In genomic region chr9:41077586-41077985, GRCh38 we compare ENCODE assay signal across 13 cellular contexts. TPM values are rescaled to one million over a fixed set of nuclear protein-coding genes. Genes with fewer than 3 reads are reported as not detected.
A peak's percentile ranks its signal among the peaks of the same experiment; 100 is the strongest.
DNase-seq lines count a peak whose midpoint lies in the region; ATAC-seq, FAIRE-seq and TF ChIP-seq lines count a peak whose summit lies in the region.
"Not testable (repeated sequence)": the region's sequence is repeated elsewhere in the genome, so short reads cannot be mapped to it uniquely, and the experiment has no call there.
"Had no signal": no experiment of that assay in that cellular context is flagged by ENCODE, and none has a peak within 500 bp of the region (broad histone marks: within the 10 kb centered on the region; RNA-seq: fewer than 3 reads in every experiment).

No MANE protein-coding gene starts in this region.

- not testable (repeated sequence) for H2AFZ ChIP-seq in mammary epithelial cell (ENCODE audit: low read depth, low read length)

- not testable (repeated sequence) for TF ChIP-seq RAD21 in A549 (conservative IDR thresholded peaks at IDR 0.05 in 1 of 2, IDR thresholded peaks at IDR 0.05 in 1 of 2)

- TF ChIP-seq POLR2A in A549 (IDR thresholded peaks at IDR 0.05; ENCODE audit: low read length) = not testable (repeated sequence)

- not testable (repeated sequence) for H4K20me1 ChIP-seq in mammary epithelial cell (ENCODE audit: insufficient read depth, low read length)

- not testable (repeated sequence) for H3K4me3 ChIP-seq in A549; RWPE2 (ENCODE audit: severe bottlenecking); mammary epithelial cell (replicated peaks in 1 of 3; ENCODE audit: insufficient read depth in 1 of 3, low read depth in 2 of 3, low read length in 3 of 3)

- not testable (repeated sequence) for ATAC-seq in A549
- ATAC-seq in RWPE2 (ENCODE audit: low read depth) (peak; percentile 49), esophagus mucosa (peak; percentile 12), foreskin keratinocyte (peak; percentile 32)

- CTCF ChIA-PET in A549 (lab: Yijun Ruan, JAX); mammary epithelial cell (lab: Charles Lee; ENCODE audit: low non-redundant PET): not testable (repeated sequence)

- H3K36me3 ChIP-seq in RWPE2 (ENCODE audit: low read depth); mammary epithelial cell (ENCODE audit: insufficient read depth, low read length): not testable (repeated sequence)

- 0% methylated on average over 1 of the region's 1 CpG for WGBS in A549 (ENCODE audit: missing lambda C conversion rate)
- WGBS in mammary epithelial cell (ENCODE audit: low coverage, missing lambda C conversion rate) = 14% methylated on average over 1 of the region's 1 CpG

- TF ChIP-seq EP300 in A549 (IDR thresholded peaks at IDR 0.05) = not testable (repeated sequence)

- not testable (repeated sequence) for H3K9me3 ChIP-seq in A549; RWPE2 (ENCODE audit: severe bottlenecking); mammary epithelial cell (replicated peaks; ENCODE audit: insufficient read depth, low read length)

- POLR2A ChIA-PET in A549 (lab: Yijun Ruan, JAX) = not testable (repeated sequence)

- H3K9ac ChIP-seq in mammary epithelial cell (ENCODE audit: insufficient read depth, low read length) = not testable (repeated sequence)

- H3K4me2 ChIP-seq in A549; mammary epithelial cell (ENCODE audit: insufficient read depth, low read depth, low read length): not testable (repeated sequence)

- DNase-seq in A549 (ENCODE audit: low read depth in 1 of 2, low spot score in 1 of 2); RWPE2 (ENCODE audit: low spot score): not testable (repeated sequence)
- DNase-seq in HCEC 1CT (peak; percentile 75), LHCN-M2 (ENCODE audit: low read depth) (peak; percentile 22), mammary epithelial cell (peak; percentile 39), foreskin keratinocyte (peak; percentile 34 to 39)

- intact Hi-C loops in mammary epithelial cell (cut with micrococcal nuclease) = not testable (repeated sequence)

- FAIRE-seq in A549 (lab: Jason Lieb, UNC) = not testable (repeated sequence)

- not testable (repeated sequence) for BruUV-seq in mammary epithelial cell (replicated peaks; lab: Mats Ljungman, UMichigan)

- H3K27me3 ChIP-seq in RWPE2 (ENCODE audit: insufficient read depth, poor library complexity, severe bottlenecking); mammary epithelial cell (ENCODE audit: insufficient read depth, low read length); foreskin keratinocyte: not testable (repeated sequence)

- TF ChIP-seq CTCF in A549 (IDR thresholded peaks at IDR 0.05); RWPE2 (IDR thresholded peaks at IDR 0.05; ENCODE audit: poor library complexity, severe bottlenecking); mammary epithelial cell (conservative IDR thresholded peaks at IDR 0.05 in 1 of 2, IDR thresholded peaks at IDR 0.05 in 1 of 2; ENCODE audit: extremely low read depth in 1 of 2, insufficient read depth in 1 of 2, low read depth in 1 of 2, low read length in 2 of 2); foreskin keratinocyte (conservative IDR thresholded peaks at IDR 0.05): not testable (repeated sequence)

- dilution Hi-C loops in mammary epithelial cell (cut with HindIII; ENCODE audit: low sequenced_read_pairs) = not testable (repeated sequence)

- H3K79me2 ChIP-seq in mammary epithelial cell (ENCODE audit: insufficient read depth, low read length) = not testable (repeated sequence)

- not testable (repeated sequence) for H3K27ac ChIP-seq in A549; mammary epithelial cell (ENCODE audit: insufficient read depth, low read depth, low read length); foreskin keratinocyte
- H3K27ac ChIP-seq in RWPE2 (ENCODE audit: poor library complexity, severe bottlenecking) = peak overlapping the region; percentile 65

- in situ Hi-C loops in mammary epithelial cell (cut with MboI; ENCODE audit: low sequenced_read_pairs in 2 of 2) = not testable (repeated sequence)

- H3K4me1 ChIP-seq in A549 = peaks cover 11% of the 10 kb centered on the region; the same call in 2 of the 3 replicates
- not testable (repeated sequence) for H3K4me1 ChIP-seq in RWPE2 (ENCODE audit: insufficient read depth, poor library complexity, severe bottlenecking); mammary epithelial cell (ENCODE audit: insufficient read depth, low read length); foreskin keratinocyte

TF ChIP-seq in A549, 52 proteins besides CTCF, POLR2A, EP300 and RAD21:
- TF ChIP-seq CEBPB (IDR thresholded peaks at IDR 0.05) = 0 out of 4 replicates have a peak, but pooled peaks of 1 of the 2 experiments have one; percentile 42
- TF ChIP-seq FOSL2 (IDR thresholded peaks at IDR 0.05) = not testable (repeated sequence)
- TF ChIP-seq FOSL2 (CRISPR knock-in tag; IDR thresholded peaks at IDR 0.05) = peak; percentile 62; the same call in 1 of the 2 replicates

RNA-seq across cellular contexts. Expression of gene FOXD4L6, which starts 50.9 kb away (rescaled TPM):
- polyA plus RNA-seq in A549 (2011; rRNA removed) = 0.08 TPM in 1 of 2 replicates, not detected in the other
- 0.03 and 0.06 TPM in 2 replicates for polyA plus RNA-seq in A549 (2012; cell fraction: cytosol; rRNA removed)
- polyA plus RNA-seq in A549 (2012; cell fraction: nucleus; rRNA removed) = 0.30 and 0.38 TPM in 2 replicates
- not detected in 3 replicates for polyA plus RNA-seq in A549 (2017; fragmentation: RNase III; extraction: RNeasy Plus Mini Kit Qiagen cat#74134 plus additional on column Dnase treatment)
- not detected in 2 replicates for polyA minus RNA-seq in A549 (2011; rRNA and poly(A)+ RNA removed)
- 0.38 TPM in 1 of 2 replicates, not detected in the other for total RNA-seq in LHCN-M2 (2014; rRNA removed)
- polyA plus RNA-seq in LHCN-M2 (2012) = not detected
- 1 to 10 TPM in 1 of 2 donors, under 1 TPM in 1; 0.40 to 1.0 TPM for total RNA-seq in mammary epithelial cell
- not detected for polyA plus RNA-seq in mammary epithelial cell
- not detected for polyA minus RNA-seq in mammary epithelial cell
- total RNA-seq in esophagus mucosa = not detected
- total RNA-seq in foreskin keratinocyte = not detected in 2 replicates
- polyA plus RNA-seq in foreskin keratinocyte = 0.02 TPM in 1 of 2 replicates, not detected in the other
- total RNA-seq: G401, H7, Peyer's patch, Right ventricle myocardium inferior had no signal
- polyA plus RNA-seq: BJ, IgD-negative memory B cell had no signal
